22 cellular contexts compared by ENCODE assay signal in genomic region chr21:37601915-37602314, GRCh38.
DNase-seq lines count a peak whose midpoint lies in the region; ATAC-seq lines count a peak whose summit lies in the region.
"Had no signal": no experiment of that assay in that cellular context is flagged by ENCODE, and none has a peak within 500 bp of the region (broad histone marks: within the 10 kb centered on the region; RNA-seq: fewer than 3 reads in every experiment).

No MANE protein-coding gene starts in this region.

- POLR2A ChIA-PET in activated CD4-positive, alpha-beta T cell treated with anti-CD3 and anti-CD28 coated beads for 36 hours (lab: Charles Lee), result interaction anchor here (0.6 kb wide), 1 partner anchor 110 kb away, joined by 3 read pairs; no protein-coding TSS in a partner anchor

- intact Hi-C loops in activated CD4-positive, alpha-beta T cell treated with anti-CD3 and anti-CD28 coated beads for 36 hours (cut with DNase I, micrococcal nuclease), result no loop called here

- CTCF ChIA-PET in activated CD4-positive, alpha-beta T cell treated with anti-CD3 and anti-CD28 coated beads for 36 hours (lab: Charles Lee), result interaction anchor here (1.5 kb wide), 1 partner anchor 16 kb away, joined by 3 read pairs; no protein-coding TSS in a partner anchor

- no peaks in the 10 kb centered on the region for H3K9me3 Mint-ChIP-seq in activated CD4-positive, alpha-beta T cell treated with anti-CD3 and anti-CD28 coated beads for 36 hours (ENCODE audit: low read depth)
- H3K9me3 Mint-ChIP-seq in activated naive CD8-positive, alpha-beta T cell treated with anti-CD3 and anti-CD28 coated beads, Interleukin-2, amount 50 U/mL, for 24 hours, result peaks cover 3% of the 10 kb centered on the region
- peaks cover 1% of the 10 kb centered on the region for H3K9me3 Mint-ChIP-seq in activated naive CD8-positive, alpha-beta T cell treated with anti-CD3 and anti-CD28 coated beads for 36 hours
- H3K9me3 Mint-ChIP-seq: CD4-positive, alpha-beta T cell; CD8-positive, alpha-beta T cell had no signal

- ATAC-seq in activated CD4-positive, alpha-beta T cell treated with anti-CD3 and anti-CD28 coated beads for 36 hours, result peak; percentile 51
- ATAC-seq in activated naive CD8-positive, alpha-beta T cell treated with anti-CD3 and anti-CD28 coated beads, Interleukin-2, amount 50 U/mL, for 24 hours, result peak; percentile 36
- ATAC-seq: A549; CD8-positive, alpha-beta T cell; GM12878 had no signal

- in situ Hi-C loops in SK-MEL-5 (cut with HindIII; ENCODE audit: low pct_unique_long_range_greater_than_20kb, low sequenced_read_pairs), result no loop called here

- no peak overlapping the region for H3K4me3 Mint-ChIP-seq in activated CD4-positive, alpha-beta T cell treated with anti-CD3 and anti-CD28 coated beads for 36 hours
- H3K4me3 Mint-ChIP-seq in activated naive CD8-positive, alpha-beta T cell treated with anti-CD3 and anti-CD28 coated beads, Interleukin-2, amount 50 U/mL, for 24 hours, result no peak overlapping the region
- no peak overlapping the region for H3K4me3 Mint-ChIP-seq in activated naive CD8-positive, alpha-beta T cell treated with anti-CD3 and anti-CD28 coated beads for 36 hours
- H3K4me3 Mint-ChIP-seq: B cell; CD4-positive, alpha-beta T cell; CD8-positive, alpha-beta T cell had no signal

- H3K4me1 Mint-ChIP-seq in activated CD4-positive, alpha-beta T cell treated with anti-CD3 and anti-CD28 coated beads for 36 hours, result no peaks in the 10 kb centered on the region
- H3K4me1 Mint-ChIP-seq in activated naive CD8-positive, alpha-beta T cell treated with anti-CD3 and anti-CD28 coated beads, Interleukin-2, amount 50 U/mL, for 24 hours, result no peaks in the 10 kb centered on the region
- H3K4me1 Mint-ChIP-seq in activated naive CD8-positive, alpha-beta T cell treated with anti-CD3 and anti-CD28 coated beads for 36 hours, result peaks cover 3% of the 10 kb centered on the region
- H3K4me1 Mint-ChIP-seq: B cell had no signal

- no peak for DNase-seq in activated CD4-positive, alpha-beta T cell treated with anti-CD3 and anti-CD28 coated beads for 36 hours
- DNase-seq in activated CD4-positive, alpha-beta T cell treated with anti-CD3 and anti-CD28 coated beads, Interleukin-2, amount 50 U/mL, for 4 hours, result no peak
- no peak for DNase-seq in activated naive CD8-positive, alpha-beta T cell treated with anti-CD3 and anti-CD28 coated beads, Interleukin-2, amount 50 U/mL, for 24 hours
- no peak for DNase-seq in activated naive CD8-positive, alpha-beta T cell treated with anti-CD3 and anti-CD28 coated beads for 36 hours
- peak; percentile 22 for DNase-seq in SK-MEL-5 (ENCODE audit: low read depth, low spot score)
- DNase-seq in myocyte (ENCODE audit: low read depth), result peak; percentile 40
- no peak for DNase-seq in RKO (ENCODE audit: low spot score)
- DNase-seq: AML-193; Caco-2; Calu3; CD4-positive, alpha-beta T cell; CD8-positive, alpha-beta T cell; DMS 273 treated with DMSO at 0.1 percent for 48 hours; DMS153; DMS53; DMS79; DND-41; EL; GDM1 had no signal

- peaks cover 15% of the 10 kb centered on the region for H3K27me3 Mint-ChIP-seq in activated CD4-positive, alpha-beta T cell treated with anti-CD3 and anti-CD28 coated beads for 36 hours
- peaks cover 12% of the 10 kb centered on the region for H3K27me3 Mint-ChIP-seq in activated naive CD8-positive, alpha-beta T cell treated with anti-CD3 and anti-CD28 coated beads, Interleukin-2, amount 50 U/mL, for 24 hours
- peaks cover 11% of the 10 kb centered on the region for H3K27me3 Mint-ChIP-seq in activated naive CD8-positive, alpha-beta T cell treated with anti-CD3 and anti-CD28 coated beads for 36 hours

- H3K36me3 Mint-ChIP-seq in activated CD4-positive, alpha-beta T cell treated with anti-CD3 and anti-CD28 coated beads for 36 hours (ENCODE audit: low read depth), result no peaks in the 10 kb centered on the region
- no peaks in the 10 kb centered on the region for H3K36me3 Mint-ChIP-seq in activated naive CD8-positive, alpha-beta T cell treated with anti-CD3 and anti-CD28 coated beads, Interleukin-2, amount 50 U/mL, for 24 hours (ENCODE audit: low read depth)
- H3K36me3 Mint-ChIP-seq in activated naive CD8-positive, alpha-beta T cell treated with anti-CD3 and anti-CD28 coated beads for 36 hours, result no peaks in the 10 kb centered on the region
- H3K36me3 Mint-ChIP-seq: CD8-positive, alpha-beta T cell had no signal

- no peak overlapping the region for H3K27ac Mint-ChIP-seq in activated CD4-positive, alpha-beta T cell treated with anti-CD3 and anti-CD28 coated beads for 36 hours
- no peak overlapping the region for H3K27ac Mint-ChIP-seq in activated naive CD8-positive, alpha-beta T cell treated with anti-CD3 and anti-CD28 coated beads, Interleukin-2, amount 50 U/mL, for 24 hours
- no peak overlapping the region for H3K27ac Mint-ChIP-seq in activated naive CD8-positive, alpha-beta T cell treated with anti-CD3 and anti-CD28 coated beads for 36 hours
- H3K27ac Mint-ChIP-seq: B cell; CD4-positive, alpha-beta T cell; CD8-positive, alpha-beta T cell had no signal

Comparison
In these comparisons a context has a peak if more than half of its experiments do, and no peak if none do; other contexts are left out.
1. DNase-seq: peak in SK-MEL-5 (single experiment) and myocyte (single experiment); none in activated CD4-positive, alpha-beta T cell treated with anti-CD3 and anti-CD28 coated beads for 36 hours (single experiment), activated CD4-positive, alpha-beta T cell treated with anti-CD3 and anti-CD28 coated beads, Interleukin-2, amount 50 U/mL, for 4 hours (0 of 2), activated naive CD8-positive, alpha-beta T cell treated with anti-CD3 and anti-CD28 coated beads, Interleukin-2, amount 50 U/mL, for 24 hours (single experiment), activated naive CD8-positive, alpha-beta T cell treated with anti-CD3 and anti-CD28 coated beads for 36 hours (single experiment) and RKO (single experiment).